Comparison of ENCODE assay signal across 8 cellular contexts in genomic region chr14:56119221-56119967, GRCh38. TPM values are rescaled to one million over a fixed set of nuclear protein-coding genes. Genes with fewer than 3 reads are reported as not detected.
A peak's percentile ranks its signal among the peaks of the same experiment; 100 is the strongest.
DNase-seq lines count a peak whose midpoint lies in the region; FAIRE-seq and TF ChIP-seq lines count a peak whose summit lies in the region.

No MANE protein-coding gene starts in this region.

- H3K4me2 ChIP-seq in mammary epithelial cell (ENCODE audit: insufficient read depth, low read depth, low read length) (peak overlapping the region; percentile 99), skeletal muscle satellite cell (ENCODE audit: low read length) (peak overlapping the region; percentile 98)

- no peaks in the 10 kb centered on the region for H3K79me2 ChIP-seq in mammary epithelial cell (ENCODE audit: insufficient read depth, low read length)

- H3K9ac ChIP-seq in mammary epithelial cell (ENCODE audit: insufficient read depth, low read length), result no peak overlapping the region
- peak overlapping the region; percentile 78 for H3K9ac ChIP-seq in skeletal muscle satellite cell (ENCODE audit: low read depth, low read length)

- peak overlapping the region; percentile 89 for H2AFZ ChIP-seq in mammary epithelial cell (ENCODE audit: low read depth, low read length)

- dilution Hi-C loops in mammary epithelial cell (cut with HindIII; ENCODE audit: low sequenced_read_pairs), result no loop called here

- H3K4me1 Mint-ChIP-seq in T-helper 2 cell treated with Interferon-gamma antibody and Interleukin-4, amounts not matched to agents 5 μg/mL and 100 μg/mL, for 36 hours (ENCODE audit: low read depth), result peaks cover 29% of the 10 kb centered on the region

- H3K27ac ChIP-seq in mammary epithelial cell (ENCODE audit: insufficient read depth, low read depth, low read length), result no peak overlapping the region

- H3K4me3 ChIP-seq in mammary epithelial cell (replicated peaks in 1 of 3; ENCODE audit: insufficient read depth in 1 of 3, low read depth in 2 of 3, low read length in 3 of 3), result peak overlapping the region in 2 of 3 experiments; percentile 7 to 58
- peak overlapping the region; percentile 87 for H3K4me3 ChIP-seq in skeletal muscle satellite cell (ENCODE audit: low read length)

- H3K4me1 ChIP-seq in mammary epithelial cell (ENCODE audit: insufficient read depth, low read length), result peaks cover 10% of the 10 kb centered on the region
- H3K4me1 ChIP-seq in skeletal muscle satellite cell (ENCODE audit: control insufficient read depth, insufficient read depth, low read length), result peaks cover 30% of the 10 kb centered on the region

- no peak for TF ChIP-seq CTCF in mammary epithelial cell (conservative IDR thresholded peaks at IDR 0.05 in 1 of 2, IDR thresholded peaks at IDR 0.05 in 1 of 2; ENCODE audit: extremely low read depth in 1 of 2, insufficient read depth in 1 of 2, low read depth in 1 of 2, low read length in 2 of 2)

- no peaks in the 10 kb centered on the region for H3K9me3 Mint-ChIP-seq in T-helper 2 cell treated with Interferon-gamma antibody and Interleukin-4, amounts not matched to agents 5 μg/mL and 100 μg/mL, for 36 hours

- H3K36me3 ChIP-seq in mammary epithelial cell (ENCODE audit: insufficient read depth, low read length), result no peaks in the 10 kb centered on the region
- no peaks in the 10 kb centered on the region for H3K36me3 ChIP-seq in skeletal muscle satellite cell (ENCODE audit: insufficient read depth, low read length)

- DNase-seq in NCI-H2107 treated with DMSO at 0.1 percent for 48 hours (lab: John Stamatoyannopoulos, UW; ENCODE audit: unreplicated experiment) (peak; percentile 54), NCI-H2107 (lab: John Stamatoyannopoulos, UW) (no peak), HuH-7.5 (ENCODE audit: low spot score) (peak; percentile 21), mammary epithelial cell (no peak), iris pigment epithelial cell (ENCODE audit: low read depth) (peak; percentile 49), HTR-8/SVneo (ENCODE audit: insufficient read length, low spot score) (no peak)
- peak; percentile 24 for DNase-seq in T-helper 2 cell treated with Interferon-gamma antibody and Interleukin-4, amounts not matched to agents 5 μg/mL and 100 μg/mL, for 36 hours (ENCODE audit: low spot score)

- H3K4me3 Mint-ChIP-seq in T-helper 2 cell treated with Interferon-gamma antibody and Interleukin-4, amounts not matched to agents 5 μg/mL and 100 μg/mL, for 36 hours, result peak overlapping the region; percentile 70

- intact Hi-C loops in mammary epithelial cell (cut with micrococcal nuclease), result no loop called here

- H3K9me3 ChIP-seq in mammary epithelial cell (replicated peaks; ENCODE audit: insufficient read depth, low read length) (no peaks in the 10 kb centered on the region), skeletal muscle satellite cell (replicated peaks; ENCODE audit: low read length) (no peaks in the 10 kb centered on the region)

- peaks cover 44% of the 10 kb centered on the region for H3K27me3 Mint-ChIP-seq in T-helper 2 cell treated with Interferon-gamma antibody and Interleukin-4, amounts not matched to agents 5 μg/mL and 100 μg/mL, for 36 hours (ENCODE audit: low read depth)

- H3K27me3 ChIP-seq in mammary epithelial cell (ENCODE audit: insufficient read depth, low read length), result peaks cover 37% of the 10 kb centered on the region
- no peaks in the 10 kb centered on the region for H3K27me3 ChIP-seq in skeletal muscle satellite cell (ENCODE audit: control insufficient read depth, insufficient read depth, low read length)

- CTCF ChIA-PET in mammary epithelial cell (lab: Charles Lee; ENCODE audit: low non-redundant PET), result no interaction called here

- no peaks in the 10 kb centered on the region for H4K20me1 ChIP-seq in mammary epithelial cell (ENCODE audit: insufficient read depth, low read length)

- in situ Hi-C loops in mammary epithelial cell (cut with MboI; ENCODE audit: low sequenced_read_pairs in 2 of 2), result no loop called here

- no peaks in the 10 kb centered on the region for H3K36me3 Mint-ChIP-seq in T-helper 2 cell treated with Interferon-gamma antibody and Interleukin-4, amounts not matched to agents 5 μg/mL and 100 μg/mL, for 36 hours (ENCODE audit: low read depth)

- BruUV-seq in mammary epithelial cell (replicated peaks; lab: Mats Ljungman, UMichigan), result no TSS peak

- no peak for FAIRE-seq in HTR-8/SVneo (lab: Jason Lieb, UNC)

- WGBS in mammary epithelial cell (ENCODE audit: low coverage, missing lambda C conversion rate), result 8% methylated on average over 21 of the region's 49 CpGs

- H3K27ac Mint-ChIP-seq in T-helper 2 cell treated with Interferon-gamma antibody and Interleukin-4, amounts not matched to agents 5 μg/mL and 100 μg/mL, for 36 hours, result peak overlapping the region; percentile 43

RNA-seq across cellular contexts. Expression of gene PELI2, which starts 1.2 kb away (rescaled TPM):
- under 1 TPM in 1 of 2 donors, not detected in 1; 0.33 TPM for total RNA-seq in mammary epithelial cell
- polyA plus RNA-seq in mammary epithelial cell, result not detected
- not detected for polyA minus RNA-seq in mammary epithelial cell
- 2.0 and 2.8 TPM in 2 replicates for total RNA-seq in skeletal muscle satellite cell (2012; rRNA removed)

Comparison
In these comparisons a context has a peak if more than half of its experiments do, and no peak if none do; other contexts are left out.
1. DNase-seq: peak in NCI-H2107 treated with DMSO at 0.1 percent for 48 hours (single experiment), HuH-7.5 (single experiment), T-helper 2 cell treated with Interferon-gamma antibody and Interleukin-4, amounts not matched to agents 5 μg/mL and 100 μg/mL, for 36 hours (single experiment) and iris pigment epithelial cell (single experiment); none in NCI-H2107 (single experiment), mammary epithelial cell (single experiment) and HTR-8/SVneo (single experiment).